ENCODE assay signal across 8 cellular contexts in genomic region chr17:39927928-39928867, GRCh38. TPM values are rescaled to one million over a fixed set of nuclear protein-coding genes. Genes with fewer than 3 reads are reported as not detected.
DNase-seq lines count a peak whose midpoint lies in the region; ATAC-seq, FAIRE-seq and TF ChIP-seq lines count a peak whose summit lies in the region.

No MANE protein-coding gene starts in this region.

- no peak for TF ChIP-seq CTCF in astrocyte of the cerebellum (IDR thresholded peaks at IDR 0.05; ENCODE audit: low read depth, low read length, missing control alignments)

- no peaks in the 10 kb centered on the region for H3K9me3 Mint-ChIP-seq in immature natural killer cell
- no peaks in the 10 kb centered on the region for H3K9me3 Mint-ChIP-seq in stimulated activated naive B cell treated with anti-CD40 and anti-IgM and Interleukin-4, amounts not matched to agents 10 μg/mL and 1 μg/mL and 100 μg/mL, for 72 hours

- H3K36me3 Mint-ChIP-seq in immature natural killer cell: peaks cover 0 to 3% (median 3%) of the 10 kb centered on the region in 3 donors
- peaks cover 11 to 12% of the 10 kb centered on the region in 2 donors for H3K36me3 Mint-ChIP-seq in stimulated activated naive B cell treated with anti-CD40 and anti-IgM and Interleukin-4, amounts not matched to agents 10 μg/mL and 1 μg/mL and 100 μg/mL, for 72 hours

- peak; percentile 75 for DNase-seq in activated CD8-positive, alpha-beta memory T cell treated with anti-CD3 and anti-CD28 coated beads for 24 hours
- DNase-seq in activated CD8-positive, alpha-beta memory T cell treated with anti-CD3 and anti-CD28 coated beads, Interleukin-2, amount 50 U/mL, for 4 hours: no peak
- DNase-seq in HTR-8/SVneo (ENCODE audit: insufficient read length, low spot score): no peak
- DNase-seq in astrocyte of the cerebellum (ENCODE audit: low read depth): no peak
- DNase-seq in immature natural killer cell: no peak
- DNase-seq in stimulated activated naive B cell treated with anti-CD40 and anti-IgM and Interleukin-4, amounts not matched to agents 10 μg/mL and 1 μg/mL and 100 μg/mL, for 72 hours: no peak
- DNase-seq in GM19238 (ENCODE audit: insufficient read length, low spot score): no peak
- no peak for DNase-seq in NOMO-1 (lab: John Stamatoyannopoulos, UW; ENCODE audit: unreplicated experiment in 2 of 2)

- peaks cover 0 to 2% (median 0%) of the 10 kb centered on the region in 3 donors for H3K27me3 Mint-ChIP-seq in immature natural killer cell (ENCODE audit: low read depth in 3 of 3)
- H3K27me3 Mint-ChIP-seq in stimulated activated naive B cell treated with anti-CD40 and anti-IgM and Interleukin-4, amounts not matched to agents 10 μg/mL and 1 μg/mL and 100 μg/mL, for 72 hours: no peaks in the 10 kb centered on the region

- peak overlapping the region; percentile 78 for H3K4me3 ChIP-seq in astrocyte of the cerebellum (ENCODE audit: low read depth, low read length)

- in situ Hi-C loops in astrocyte of the cerebellum (cut with HindIII; ENCODE audit: low sequenced_read_pairs): no loop called here

- peaks cover 39 to 42% of the 10 kb centered on the region in 2 donors for H3K4me1 Mint-ChIP-seq in immature natural killer cell
- peaks cover 41 to 61% of the 10 kb centered on the region in 2 donors for H3K4me1 Mint-ChIP-seq in stimulated activated naive B cell treated with anti-CD40 and anti-IgM and Interleukin-4, amounts not matched to agents 10 μg/mL and 1 μg/mL and 100 μg/mL, for 72 hours

- peak overlapping the region; percentile 86 to 97 (median 94) for H3K4me3 Mint-ChIP-seq in immature natural killer cell
- peak overlapping the region; percentile 88 to 97 for H3K4me3 Mint-ChIP-seq in stimulated activated naive B cell treated with anti-CD40 and anti-IgM and Interleukin-4, amounts not matched to agents 10 μg/mL and 1 μg/mL and 100 μg/mL, for 72 hours

- peak; percentile 26 to 35 for ATAC-seq in stimulated activated naive B cell treated with anti-CD40 and anti-IgM and Interleukin-4, amounts not matched to agents 10 μg/mL and 1 μg/mL and 100 μg/mL, for 72 hours (replicated peaks)

- H3K27ac Mint-ChIP-seq in immature natural killer cell: peak overlapping the region; percentile 56 to 92 (median 86)
- peak overlapping the region; percentile 97 for H3K27ac Mint-ChIP-seq in stimulated activated naive B cell treated with anti-CD40 and anti-IgM and Interleukin-4, amounts not matched to agents 10 μg/mL and 1 μg/mL and 100 μg/mL, for 72 hours

- FAIRE-seq in HTR-8/SVneo (lab: Jason Lieb, UNC): peak; percentile 64

RNA-seq across cellular contexts. Expression of gene LRRC3C, which starts 0.7 kb away (rescaled TPM):
- polyA plus RNA-seq in immature natural killer cell: not detected

RNA-seq across cellular contexts. Expression of gene ORMDL3, which starts 0.8 kb away (rescaled TPM):
- 100 to 1,000 TPM in 1 of 3 donors, 10 to 100 TPM in 2; 44.1 to 154 (median 63.8) TPM for polyA plus RNA-seq in immature natural killer cell

RNA-seq across cellular contexts. Expression of gene GSDMB, which starts 9.8 kb away (rescaled TPM):
- 1 to 10 TPM in 2 of 3 donors, under 1 TPM in 1; 0.13 to 2.4 (median 2.1) TPM for polyA plus RNA-seq in immature natural killer cell

RNA-seq across cellular contexts. Expression of gene GSDMA, which starts 34.6 kb away (rescaled TPM):
- polyA plus RNA-seq in immature natural killer cell: 1 to 10 TPM in 1 of 3 donors, not detected in 2; 2.3 TPM

RNA-seq across cellular contexts. Expression of gene PSMD3, which starts 52.4 kb away (rescaled TPM):
- 10 to 100 TPM; 47.0 to 59.1 (median 47.7) TPM for polyA plus RNA-seq in immature natural killer cell
